19 cellular contexts compared by ENCODE assay signal in the genomic region with DNA sequence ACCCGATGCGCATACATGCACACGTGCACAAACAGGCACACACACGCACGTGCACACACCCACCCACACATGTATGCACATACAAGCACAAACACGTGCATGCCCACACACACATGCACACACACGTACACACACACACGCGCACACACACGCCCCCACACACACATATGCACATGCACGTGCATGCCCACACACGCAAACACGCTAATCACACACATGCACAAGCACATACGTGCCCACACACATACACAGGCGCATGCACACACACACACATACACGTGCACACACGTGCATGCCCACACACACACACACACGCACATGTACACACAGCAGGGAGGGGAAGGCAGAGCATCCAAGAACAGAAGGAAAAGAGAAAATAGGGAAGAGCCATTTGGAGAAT. TPM values are rescaled to one million over a fixed set of nuclear protein-coding genes. Genes with fewer than 3 reads are reported as not detected.
DNase-seq lines count a peak whose midpoint lies in the region; ATAC-seq and TF ChIP-seq lines count a peak whose summit lies in the region.
"Had no signal": no experiment of that assay in that cellular context is flagged by ENCODE, and none has a peak within 500 bp of the region (broad histone marks: within the 10 kb centered on the region; RNA-seq: fewer than 3 reads in every experiment).

No MANE protein-coding gene starts in this region.

- TF ChIP-seq CTCF in brain (conservative IDR thresholded peaks at IDR 0.05) (no peak), glutamatergic neuron (IDR thresholded peaks at IDR 0.05; ENCODE audit: partially characterized antibody, unreplicated experiment) (no peak)

- intact Hi-C loops in left ventricle myocardium superior (cut with micrococcal nuclease): no loop called here

- no peak overlapping the region for H3K4me3 Mint-ChIP-seq in activated naive CD8-positive, alpha-beta T cell treated with anti-CD3 and anti-CD28 coated beads, Interleukin-2, amount 50 U/mL, for 24 hours
- H3K4me3 Mint-ChIP-seq in activated naive CD8-positive, alpha-beta T cell treated with anti-CD3 and anti-CD28 coated beads for 36 hours: no peak overlapping the region
- peak overlapping the region in 2 of 5 experiments; percentile 47 to 50 for H3K4me3 Mint-ChIP-seq in brain
- H3K4me3 Mint-ChIP-seq in glutamatergic neuron (ENCODE audit: unreplicated experiment): peak overlapping the region; percentile 58
- no peak overlapping the region for H3K4me3 Mint-ChIP-seq in T-cell
- H3K4me3 Mint-ChIP-seq: CD4-positive, alpha-beta T cell; H9 had no signal

- DNase-seq in activated naive CD8-positive, alpha-beta T cell treated with anti-CD3 and anti-CD28 coated beads, Interleukin-2, amount 50 U/mL, for 24 hours: no peak
- no peak for DNase-seq in activated naive CD8-positive, alpha-beta T cell treated with anti-CD3 and anti-CD28 coated beads for 36 hours
- DNase-seq in glutamatergic neuron: no peak
- DNase-seq in T-helper 2 cell: no peak
- DNase-seq in T-cell: no peak
- DNase-seq in left ventricle myocardium superior: no peak
- DNase-seq: AML-193; Caco-2; CD4-positive, alpha-beta T cell; DMS153; DMS79; GDM1; GOT3; H9 had no signal

- peak overlapping the region; percentile 52 for H3K27ac Mint-ChIP-seq in activated naive CD8-positive, alpha-beta T cell treated with anti-CD3 and anti-CD28 coated beads, Interleukin-2, amount 50 U/mL, for 24 hours
- no peak overlapping the region for H3K27ac Mint-ChIP-seq in activated naive CD8-positive, alpha-beta T cell treated with anti-CD3 and anti-CD28 coated beads for 36 hours
- H3K27ac Mint-ChIP-seq in brain (peak overlapping the region in 3 of 5 experiments; percentile 60 to 71 (median 64)), glutamatergic neuron (ENCODE audit: unreplicated experiment) (peak overlapping the region; percentile 66), T-cell (no peak overlapping the region)
- H3K27ac Mint-ChIP-seq: CD4-positive, alpha-beta T cell had no signal

- no peak for ATAC-seq in activated naive CD8-positive, alpha-beta T cell treated with anti-CD3 and anti-CD28 coated beads, Interleukin-2, amount 50 U/mL, for 24 hours
- ATAC-seq in T-cell (replicated peaks in 1 of 4) (no peak), left ventricle myocardium superior (no peak)
- ATAC-seq: A549 had no signal

- POLR2A ChIA-PET in T-cell (lab: Charles Lee): no interaction called here

- peaks cover 15% of the 10 kb centered on the region for H3K27me3 Mint-ChIP-seq in activated naive CD8-positive, alpha-beta T cell treated with anti-CD3 and anti-CD28 coated beads, Interleukin-2, amount 50 U/mL, for 24 hours
- H3K27me3 Mint-ChIP-seq in activated naive CD8-positive, alpha-beta T cell treated with anti-CD3 and anti-CD28 coated beads for 36 hours: peaks cover 11% of the 10 kb centered on the region
- H3K27me3 Mint-ChIP-seq in brain (peaks cover 5% of the 10 kb centered on the region), glutamatergic neuron (ENCODE audit: unreplicated experiment) (peaks cover 8% of the 10 kb centered on the region), T-cell (peaks cover 0 to 11% of the 10 kb centered on the region in 2 donors)
- H3K27me3 Mint-ChIP-seq: IgD-negative memory B cell had no signal

- CTCF ChIA-PET in T-cell (lab: Charles Lee): no interaction called here

- peaks cover 23% of the 10 kb centered on the region for H3K9me3 Mint-ChIP-seq in activated naive CD8-positive, alpha-beta T cell treated with anti-CD3 and anti-CD28 coated beads, Interleukin-2, amount 50 U/mL, for 24 hours
- H3K9me3 Mint-ChIP-seq in activated naive CD8-positive, alpha-beta T cell treated with anti-CD3 and anti-CD28 coated beads for 36 hours: peaks cover 17% of the 10 kb centered on the region
- H3K9me3 Mint-ChIP-seq in brain (peaks cover 28 to 73% (median 43%) of the 10 kb centered on the region in 5 experiments), glutamatergic neuron (ENCODE audit: unreplicated experiment) (peaks cover 28% of the 10 kb centered on the region), T-cell (peaks cover 8 to 16% (median 10%) of the 10 kb centered on the region in 3 donors)
- H3K9me3 Mint-ChIP-seq: CD4-positive, alpha-beta T cell had no signal

- H3K36me3 Mint-ChIP-seq in activated naive CD8-positive, alpha-beta T cell treated with anti-CD3 and anti-CD28 coated beads, Interleukin-2, amount 50 U/mL, for 24 hours (ENCODE audit: low read depth): peaks cover 3% of the 10 kb centered on the region
- no peaks in the 10 kb centered on the region for H3K36me3 Mint-ChIP-seq in activated naive CD8-positive, alpha-beta T cell treated with anti-CD3 and anti-CD28 coated beads for 36 hours
- H3K36me3 Mint-ChIP-seq in brain (peaks cover 4% of the 10 kb centered on the region), glutamatergic neuron (ENCODE audit: unreplicated experiment) (peaks cover 51% of the 10 kb centered on the region), T-cell (no peaks in the 10 kb centered on the region)

- H3K4me1 Mint-ChIP-seq in activated naive CD8-positive, alpha-beta T cell treated with anti-CD3 and anti-CD28 coated beads, Interleukin-2, amount 50 U/mL, for 24 hours: no peaks in the 10 kb centered on the region
- H3K4me1 Mint-ChIP-seq in activated naive CD8-positive, alpha-beta T cell treated with anti-CD3 and anti-CD28 coated beads for 36 hours: no peaks in the 10 kb centered on the region
- H3K4me1 Mint-ChIP-seq in brain (peaks cover 4% of the 10 kb centered on the region), glutamatergic neuron (ENCODE audit: low read depth, unreplicated experiment) (no peaks in the 10 kb centered on the region), T-cell (no peaks in the 10 kb centered on the region)
- H3K4me1 Mint-ChIP-seq: IgD-negative memory B cell had no signal

RNA-seq across cellular contexts. Expression of a gene that starts 26.8 kb away (rescaled TPM):
- not detected for total RNA-seq in activated naive CD8-positive, alpha-beta T cell treated with anti-CD3 and anti-CD28 coated beads for 36 hours
- polyA plus RNA-seq in brain (ENCODE audit: insufficient read depth, low read depth, low replicate concordance): 6.4 TPM
- total RNA-seq in glutamatergic neuron (ENCODE audit: unreplicated experiment) (165 TPM), T-cell (not detected), left ventricle myocardium superior (1.8 TPM)
- total RNA-seq: CD4-positive, alpha-beta T cell; Daoy had no signal
- polyA plus RNA-seq: BJ, IgD-negative memory B cell had no signal

Comparison
In these comparisons a context has a peak if more than half of its experiments do, and no peak if none do; other contexts are left out.
1. H3K27ac Mint-ChIP-seq: peak in activated naive CD8-positive, alpha-beta T cell treated with anti-CD3 and anti-CD28 coated beads, Interleukin-2, amount 50 U/mL, for 24 hours (single experiment), brain (3 of 5) and glutamatergic neuron (single experiment); none in activated naive CD8-positive, alpha-beta T cell treated with anti-CD3 and anti-CD28 coated beads for 36 hours (single experiment) and T-cell (0 of 2).
2. RNA of a gene that starts 26.8 kb away (total RNA-seq): 165 TPM in glutamatergic neuron (single experiment); 1.8 TPM in left ventricle myocardium superior (single experiment), not detected in T-cell and not detected in activated naive CD8-positive, alpha-beta T cell treated with anti-CD3 and anti-CD28 coated beads for 36 hours; every median in the first group is over 10 times any median in the second.